ENCODE assay signal across 27 cellular contexts in genomic region chr4:60750962-60751361, GRCh38.
"Had no signal": no experiment of that assay in that cellular context is flagged by ENCODE, and none has a peak within 500 bp of the region (broad histone marks: within the 10 kb centered on the region; RNA-seq: fewer than 3 reads in every experiment).

No MANE protein-coding gene starts in this region.

- H3K27ac ChIP-seq: neural progenitor cell, ovary, parathyroid adenoma, psoas muscle, skin epidermis, spleen, suprapubic skin, testis, tibial artery, transverse colon, upper lobe of right lung, uterus had no signal

- H3K36me3 ChIP-seq: neural progenitor cell, ovary, spleen, suprapubic skin, tibial artery, transverse colon, upper lobe of right lung, uterus had no signal

- H3K27me3 ChIP-seq: neural progenitor cell, ovary, spleen, suprapubic skin, testis, tibial artery, transverse colon, upper lobe of right lung, uterus had no signal

- H3K4me1 ChIP-seq: neural progenitor cell, parathyroid adenoma, psoas muscle, spleen, suprapubic skin, testis, transverse colon, upper lobe of right lung, uterus had no signal

- H3K4me2 ChIP-seq: neural progenitor cell, smooth muscle cell had no signal

- DNase-seq: natural killer cell; occipital lobe; ovary; psoas muscle; spleen; stimulated activated CD4-positive, alpha-beta T cell treated with anti-CD3 and anti-CD28 coated beads, Interleukin-12 subunit alpha, Interleukin-12 subunit beta, amount 100 ng/mL, for 4 hours; stimulated activated CD4-positive, alpha-beta T cell treated with anti-CD3 and anti-CD28 coated beads, Interleukin-1b, Interleukin-23, amount 100 ng/mL, for 48 hours; stimulated activated CD4-positive, alpha-beta T cell treated with anti-CD3 and anti-CD28 coated beads, Interleukin-4, amount 100 ng/mL, for 1 hour; stimulated activated CD4-positive, alpha-beta T cell treated with anti-CD3 and anti-CD28 coated beads, Interleukin-4, amount 100 ng/mL, for 4 hours; stimulated activated CD8-positive, alpha-beta memory T cell treated with anti-CD3 and anti-CD28 coated beads, Interleukin-4, amount 100 ng/mL, for 48 hours; stimulated activated naive CD4-positive, alpha-beta T cell; stimulated activated naive CD8-positive, alpha-beta T cell treated with anti-CD3 and anti-CD28 coated beads, Interleukin-15, amount 100 ng/mL, for 72 hours; stimulated activated naive CD8-positive, alpha-beta T cell treated with anti-CD3 and anti-CD28 coated beads, Interleukin-15, Interleukin-2, amounts not matched to agents 100 U/mL and 50 U/mL, for 24 hours; substantia nigra; testis; tibial artery; transverse colon; upper lobe of right lung; uterus had no signal

- H3K9me3 ChIP-seq: ovary, psoas muscle, suprapubic skin, testis, tibial artery, transverse colon, upper lobe of right lung, uterus had no signal

- H3K79me2 ChIP-seq: parathyroid adenoma had no signal

- H3K4me3 ChIP-seq: neural progenitor cell, ovary, psoas muscle, skin epidermis, smooth muscle cell, spleen, suprapubic skin, testis, tibial artery, transverse colon, upper lobe of right lung, uterus had no signal

- H2AFZ ChIP-seq: neural progenitor cell, parathyroid adenoma had no signal

- ATAC-seq: natural killer cell; psoas muscle; right cardiac atrium; sciatic nerve; stimulated activated memory B cell treated with anti-CD40 and anti-IgM and Interleukin-4, amounts not matched to agents 10 μg/mL and 1 μg/mL and 100 μg/mL, for 72 hours; stimulated activated naive CD8-positive, alpha-beta T cell treated with anti-CD3 and anti-CD28 coated beads, Interleukin-15, amount 100 ng/mL, for 72 hours; stimulated activated naive CD8-positive, alpha-beta T cell treated with anti-CD3 and anti-CD28 coated beads, Interleukin-15, Interleukin-2, amounts not matched to agents 100 U/mL and 50 U/mL, for 24 hours; upper lobe of right lung had no signal

- H3K9ac ChIP-seq: neural progenitor cell, parathyroid adenoma had no signal
